Comparison of ENCODE assay signal across 1 cellular context in the genomic region with DNA sequence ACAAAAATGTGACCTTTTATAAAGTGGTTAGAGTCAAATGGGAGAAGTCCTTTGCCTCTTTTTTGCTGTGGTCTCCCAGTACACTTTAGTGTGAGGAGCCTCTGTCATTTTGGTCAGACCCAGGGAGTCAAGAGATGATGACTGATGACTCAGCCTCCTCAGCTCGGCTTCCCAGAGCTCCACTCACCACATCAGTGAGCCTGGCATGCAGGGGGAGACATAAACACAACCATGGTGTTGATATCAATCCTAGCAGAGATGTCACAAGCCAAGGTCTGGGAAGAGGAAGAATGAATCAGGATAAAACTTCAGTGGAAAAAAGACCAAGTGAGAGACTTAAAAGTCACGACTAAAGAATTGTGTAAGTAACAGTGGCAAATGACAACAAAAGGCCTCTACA.
TF ChIP-seq lines count a peak whose summit lies in the region.

No MANE protein-coding gene starts in this region.

TF ChIP-seq in HEK293, 187 proteins besides CTCF, POLR2A, EP300 and RAD21 (continued from another document and continues in another):
- TF ChIP-seq, protein P1, sequence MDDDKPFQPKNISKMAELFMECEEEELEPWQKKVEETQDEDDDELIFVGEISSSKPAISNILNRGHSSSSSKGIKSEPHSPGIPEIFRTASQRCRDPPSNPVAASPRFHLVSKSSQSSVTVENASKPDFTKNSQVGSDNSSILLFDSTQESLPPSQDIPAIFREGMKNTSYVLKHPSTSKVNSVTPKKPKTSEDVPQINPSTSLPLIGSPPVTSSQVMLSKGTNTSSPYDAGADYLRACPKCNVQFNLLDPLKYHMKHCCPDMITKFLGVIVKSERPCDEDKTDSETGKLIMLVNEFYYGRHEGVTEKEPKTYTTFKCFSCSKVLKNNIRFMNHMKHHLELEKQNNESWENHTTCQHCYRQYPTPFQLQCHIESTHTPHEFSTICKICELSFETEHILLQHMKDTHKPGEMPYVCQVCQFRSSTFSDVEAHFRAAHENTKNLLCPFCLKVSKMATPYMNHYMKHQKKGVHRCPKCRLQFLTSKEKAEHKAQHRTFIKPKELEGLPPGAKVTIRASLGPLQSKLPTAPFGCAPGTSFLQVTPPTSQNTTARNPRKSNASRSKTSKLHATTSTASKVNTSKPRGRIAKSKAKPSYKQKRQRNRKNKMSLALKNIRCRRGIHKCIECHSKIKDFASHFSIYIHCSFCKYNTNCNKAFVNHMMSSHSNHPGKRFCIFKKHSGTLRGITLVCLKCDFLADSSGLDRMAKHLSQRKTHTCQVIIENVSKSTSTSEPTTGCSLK (tag by site-specific recombination; IDR thresholded peaks at IDR 0.05) = no peak
- no peak for TF ChIP-seq ZNF544 (tag by site-specific recombination; IDR thresholded peaks at IDR 0.05)
- TF ChIP-seq, protein P2, sequence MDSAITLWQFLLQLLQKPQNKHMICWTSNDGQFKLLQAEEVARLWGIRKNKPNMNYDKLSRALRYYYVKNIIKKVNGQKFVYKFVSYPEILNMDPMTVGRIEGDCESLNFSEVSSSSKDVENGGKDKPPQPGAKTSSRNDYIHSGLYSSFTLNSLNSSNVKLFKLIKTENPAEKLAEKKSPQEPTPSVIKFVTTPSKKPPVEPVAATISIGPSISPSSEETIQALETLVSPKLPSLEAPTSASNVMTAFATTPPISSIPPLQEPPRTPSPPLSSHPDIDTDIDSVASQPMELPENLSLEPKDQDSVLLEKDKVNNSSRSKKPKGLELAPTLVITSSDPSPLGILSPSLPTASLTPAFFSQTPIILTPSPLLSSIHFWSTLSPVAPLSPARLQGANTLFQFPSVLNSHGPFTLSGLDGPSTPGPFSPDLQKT (IDR thresholded peaks at IDR 0.05; ENCODE audit: borderline replicate concordance, low read depth, low read length) = no peak
- TF ChIP-seq GLIS1 (tag by site-specific recombination; IDR thresholded peaks at IDR 0.05) = peak; percentile 39; the same call in 1 of the 2 replicates
- no peak for TF ChIP-seq SCRT1 (tag by site-specific recombination; IDR thresholded peaks at IDR 0.05; ENCODE audit: borderline replicate concordance)
- TF ChIP-seq ZNF133 (tag by site-specific recombination; IDR thresholded peaks at IDR 0.05) = no peak
- TF ChIP-seq ZBTB17 (tag by site-specific recombination; IDR thresholded peaks at IDR 0.05) = peak; percentile 74
- no peak for TF ChIP-seq SP3 (tag by site-specific recombination; IDR thresholded peaks at IDR 0.05)
- TF ChIP-seq ZNF302 (tag by site-specific recombination; IDR thresholded peaks at IDR 0.05; ENCODE audit: low read depth) = no peak
- TF ChIP-seq ZNF423 (tag by site-specific recombination; IDR thresholded peaks at IDR 0.05) = no peak
- TF ChIP-seq FEZF1 (tag by site-specific recombination; IDR thresholded peaks at IDR 0.05) = no peak
- TF ChIP-seq, protein P3, sequence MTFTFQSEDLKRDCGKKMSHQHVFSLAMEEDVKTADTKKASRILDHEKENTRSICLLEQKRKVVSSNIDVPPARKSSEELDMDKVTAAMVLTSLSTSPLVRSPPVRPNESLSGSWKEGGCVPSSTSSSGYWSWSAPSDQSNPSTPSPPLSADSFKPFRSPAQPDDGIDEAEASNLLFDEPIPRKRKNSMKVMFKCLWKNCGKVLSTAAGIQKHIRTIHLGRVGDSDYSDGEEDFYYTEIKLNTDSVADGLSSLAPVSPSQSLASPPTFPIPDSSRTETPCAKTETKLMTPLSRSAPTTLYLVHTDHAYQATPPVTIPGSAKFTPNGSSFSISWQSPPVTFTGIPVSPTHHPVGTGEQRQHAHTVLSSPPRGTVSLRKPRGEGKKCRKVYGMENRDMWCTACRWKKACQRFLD (tag by site-specific recombination; IDR thresholded peaks at IDR 0.05) = no peak
- no peak for TF ChIP-seq ZNF791 (tag by site-specific recombination; IDR thresholded peaks at IDR 0.05)
- TF ChIP-seq ZNF747 (tag by site-specific recombination; IDR thresholded peaks at IDR 0.05) = no peak
- TF ChIP-seq ZNF138 (tag by site-specific recombination; IDR thresholded peaks at IDR 0.05; ENCODE audit: borderline replicate concordance) = no peak
- no peak for TF ChIP-seq ZNF132 (tag by site-specific recombination; IDR thresholded peaks at IDR 0.05; ENCODE audit: borderline replicate concordance)
- TF ChIP-seq, protein P4, sequence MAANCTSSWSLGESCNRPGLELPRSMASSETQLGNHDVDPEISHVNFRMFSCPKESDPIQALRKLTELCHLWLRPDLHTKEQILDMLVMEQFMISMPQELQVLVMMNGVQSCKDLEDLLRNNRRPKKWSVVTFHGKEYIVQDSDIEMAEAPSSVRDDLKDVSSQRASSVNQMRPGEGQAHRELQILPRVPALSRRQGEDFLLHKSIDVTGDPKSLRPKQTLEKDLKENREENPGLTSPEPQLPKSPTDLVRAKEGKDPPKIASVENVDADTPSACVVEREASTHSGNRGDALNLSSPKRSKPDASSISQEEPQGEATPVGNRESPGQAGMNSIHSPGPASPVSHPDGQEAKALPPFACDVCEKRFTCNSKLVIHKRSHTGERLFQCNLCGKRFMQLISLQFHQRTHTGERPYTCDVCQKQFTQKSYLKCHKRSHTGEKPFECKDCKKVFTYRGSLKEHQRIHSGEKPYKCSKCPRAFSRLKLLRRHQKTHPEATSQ (tag by site-specific recombination; IDR thresholded peaks at IDR 0.05) = no peak
- TF ChIP-seq, protein P5, sequence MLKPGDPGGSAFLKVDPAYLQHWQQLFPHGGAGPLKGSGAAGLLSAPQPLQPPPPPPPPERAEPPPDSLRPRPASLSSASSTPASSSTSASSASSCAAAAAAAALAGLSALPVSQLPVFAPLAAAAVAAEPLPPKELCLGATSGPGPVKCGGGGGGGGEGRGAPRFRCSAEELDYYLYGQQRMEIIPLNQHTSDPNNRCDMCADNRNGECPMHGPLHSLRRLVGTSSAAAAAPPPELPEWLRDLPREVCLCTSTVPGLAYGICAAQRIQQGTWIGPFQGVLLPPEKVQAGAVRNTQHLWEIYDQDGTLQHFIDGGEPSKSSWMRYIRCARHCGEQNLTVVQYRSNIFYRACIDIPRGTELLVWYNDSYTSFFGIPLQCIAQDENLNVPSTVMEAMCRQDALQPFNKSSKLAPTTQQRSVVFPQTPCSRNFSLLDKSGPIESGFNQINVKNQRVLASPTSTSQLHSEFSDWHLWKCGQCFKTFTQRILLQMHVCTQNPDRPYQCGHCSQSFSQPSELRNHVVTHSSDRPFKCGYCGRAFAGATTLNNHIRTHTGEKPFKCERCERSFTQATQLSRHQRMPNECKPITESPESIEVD (tag by site-specific recombination; IDR thresholded peaks at IDR 0.05) = no peak
- TF ChIP-seq ZNF19 (tag by site-specific recombination; IDR thresholded peaks at IDR 0.05; ENCODE audit: low read depth) = no peak
- TF ChIP-seq ZNF561 (tag by site-specific recombination; IDR thresholded peaks at IDR 0.05; ENCODE audit: borderline replicate concordance) = 0 out of 2 replicates have a peak, but pooled peaks have one; percentile 30
- TF ChIP-seq, protein P6, sequence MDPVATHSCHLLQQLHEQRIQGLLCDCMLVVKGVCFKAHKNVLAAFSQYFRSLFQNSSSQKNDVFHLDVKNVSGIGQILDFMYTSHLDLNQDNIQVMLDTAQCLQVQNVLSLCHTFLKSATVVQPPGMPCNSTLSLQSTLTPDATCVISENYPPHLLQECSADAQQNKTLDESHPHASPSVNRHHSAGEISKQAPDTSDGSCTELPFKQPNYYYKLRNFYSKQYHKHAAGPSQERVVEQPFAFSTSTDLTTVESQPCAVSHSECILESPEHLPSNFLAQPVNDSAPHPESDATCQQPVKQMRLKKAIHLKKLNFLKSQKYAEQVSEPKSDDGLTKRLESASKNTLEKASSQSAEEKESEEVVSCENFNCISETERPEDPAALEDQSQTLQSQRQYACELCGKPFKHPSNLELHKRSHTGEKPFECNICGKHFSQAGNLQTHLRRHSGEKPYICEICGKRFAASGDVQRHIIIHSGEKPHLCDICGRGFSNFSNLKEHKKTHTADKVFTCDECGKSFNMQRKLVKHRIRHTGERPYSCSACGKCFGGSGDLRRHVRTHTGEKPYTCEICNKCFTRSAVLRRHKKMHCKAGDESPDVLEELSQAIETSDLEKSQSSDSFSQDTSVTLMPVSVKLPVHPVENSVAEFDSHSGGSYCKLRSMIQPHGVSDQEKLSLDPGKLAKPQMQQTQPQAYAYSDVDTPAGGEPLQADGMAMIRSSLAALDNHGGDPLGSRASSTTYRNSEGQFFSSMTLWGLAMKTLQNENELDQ (tag by site-specific recombination; IDR thresholded peaks at IDR 0.05; ENCODE audit: low read depth) = no peak
- TF ChIP-seq ZBTB7A (tag by site-specific recombination; IDR thresholded peaks at IDR 0.05; ENCODE audit: low read depth) = no peak
- no peak for TF ChIP-seq ZNF2 (tag by site-specific recombination; IDR thresholded peaks at IDR 0.05)
- no peak for TF ChIP-seq IKZF3 (tag by site-specific recombination; IDR thresholded peaks at IDR 0.05)
- TF ChIP-seq, protein P7, sequence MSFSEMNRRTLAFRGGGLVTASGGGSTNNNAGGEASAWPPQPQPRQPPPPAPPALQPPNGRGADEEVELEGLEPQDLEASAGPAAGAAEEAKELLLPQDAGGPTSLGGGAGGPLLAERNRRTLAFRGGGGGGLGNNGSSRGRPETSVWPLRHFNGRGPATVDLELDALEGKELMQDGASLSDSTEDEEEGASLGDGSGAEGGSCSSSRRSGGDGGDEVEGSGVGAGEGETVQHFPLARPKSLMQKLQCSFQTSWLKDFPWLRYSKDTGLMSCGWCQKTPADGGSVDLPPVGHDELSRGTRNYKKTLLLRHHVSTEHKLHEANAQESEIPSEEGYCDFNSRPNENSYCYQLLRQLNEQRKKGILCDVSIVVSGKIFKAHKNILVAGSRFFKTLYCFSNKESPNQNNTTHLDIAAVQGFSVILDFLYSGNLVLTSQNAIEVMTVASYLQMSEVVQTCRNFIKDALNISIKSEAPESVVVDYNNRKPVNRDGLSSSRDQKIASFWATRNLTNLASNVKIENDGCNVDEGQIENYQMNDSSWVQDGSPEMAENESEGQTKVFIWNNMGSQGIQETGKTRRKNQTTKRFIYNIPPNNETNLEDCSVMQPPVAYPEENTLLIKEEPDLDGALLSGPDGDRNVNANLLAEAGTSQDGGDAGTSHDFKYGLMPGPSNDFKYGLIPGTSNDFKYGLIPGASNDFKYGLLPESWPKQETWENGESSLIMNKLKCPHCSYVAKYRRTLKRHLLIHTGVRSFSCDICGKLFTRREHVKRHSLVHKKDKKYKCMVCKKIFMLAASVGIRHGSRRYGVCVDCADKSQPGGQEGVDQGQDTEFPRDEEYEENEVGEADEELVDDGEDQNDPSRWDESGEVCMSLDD (tag by site-specific recombination; IDR thresholded peaks at IDR 0.05) = no peak
- TF ChIP-seq, protein P8, sequence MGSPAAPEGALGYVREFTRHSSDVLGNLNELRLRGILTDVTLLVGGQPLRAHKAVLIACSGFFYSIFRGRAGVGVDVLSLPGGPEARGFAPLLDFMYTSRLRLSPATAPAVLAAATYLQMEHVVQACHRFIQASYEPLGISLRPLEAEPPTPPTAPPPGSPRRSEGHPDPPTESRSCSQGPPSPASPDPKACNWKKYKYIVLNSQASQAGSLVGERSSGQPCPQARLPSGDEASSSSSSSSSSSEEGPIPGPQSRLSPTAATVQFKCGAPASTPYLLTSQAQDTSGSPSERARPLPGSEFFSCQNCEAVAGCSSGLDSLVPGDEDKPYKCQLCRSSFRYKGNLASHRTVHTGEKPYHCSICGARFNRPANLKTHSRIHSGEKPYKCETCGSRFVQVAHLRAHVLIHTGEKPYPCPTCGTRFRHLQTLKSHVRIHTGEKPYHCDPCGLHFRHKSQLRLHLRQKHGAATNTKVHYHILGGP (tag by site-specific recombination; IDR thresholded peaks at IDR 0.05) = no peak
- no peak for TF ChIP-seq ZNF266 (tag by site-specific recombination; IDR thresholded peaks at IDR 0.05; ENCODE audit: low read depth)
- TF ChIP-seq ZNF221 (tag by site-specific recombination; IDR thresholded peaks at IDR 0.05; ENCODE audit: borderline replicate concordance) = no peak
- TF ChIP-seq ZNF10 (tag by site-specific recombination; IDR thresholded peaks at IDR 0.05) = no peak
- no peak for TF ChIP-seq ZNF830 (tag by site-specific recombination; IDR thresholded peaks at IDR 0.05; ENCODE audit: low read depth)
- TF ChIP-seq KLF9 (tag by site-specific recombination; IDR thresholded peaks at IDR 0.05; ENCODE audit: low read depth) = no peak
- TF ChIP-seq, protein P9, sequence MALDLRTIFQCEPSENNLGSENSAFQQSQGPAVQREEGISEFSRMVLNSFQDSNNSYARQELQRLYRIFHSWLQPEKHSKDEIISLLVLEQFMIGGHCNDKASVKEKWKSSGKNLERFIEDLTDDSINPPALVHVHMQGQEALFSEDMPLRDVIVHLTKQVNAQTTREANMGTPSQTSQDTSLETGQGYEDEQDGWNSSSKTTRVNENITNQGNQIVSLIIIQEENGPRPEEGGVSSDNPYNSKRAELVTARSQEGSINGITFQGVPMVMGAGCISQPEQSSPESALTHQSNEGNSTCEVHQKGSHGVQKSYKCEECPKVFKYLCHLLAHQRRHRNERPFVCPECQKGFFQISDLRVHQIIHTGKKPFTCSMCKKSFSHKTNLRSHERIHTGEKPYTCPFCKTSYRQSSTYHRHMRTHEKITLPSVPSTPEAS (tag by site-specific recombination; IDR thresholded peaks at IDR 0.05) = no peak
- no peak for TF ChIP-seq ZNF677 (tag by site-specific recombination; IDR thresholded peaks at IDR 0.05)
- no peak for TF ChIP-seq ZFP69B (tag by site-specific recombination; IDR thresholded peaks at IDR 0.05)
- no peak for TF ChIP-seq ZNF654 (tag by site-specific recombination; IDR thresholded peaks at IDR 0.05; ENCODE audit: low read depth)
- TF ChIP-seq ZBTB21 (tag by site-specific recombination; IDR thresholded peaks at IDR 0.05) = no peak
- TF ChIP-seq ZEB2 (tag by site-specific recombination; IDR thresholded peaks at IDR 0.05) = 0 out of 2 replicates have a peak, but pooled peaks have one; percentile 20
- TF ChIP-seq ZNF324 (tag by site-specific recombination; IDR thresholded peaks at IDR 0.05) = no peak
- no peak for TF ChIP-seq ZNF202 (tag by site-specific recombination; IDR thresholded peaks at IDR 0.05; ENCODE audit: borderline replicate concordance)
- TF ChIP-seq ZNF670 (tag by site-specific recombination; IDR thresholded peaks at IDR 0.05; ENCODE audit: low read depth) = no peak
- TF ChIP-seq ZBTB8A (tag by site-specific recombination; IDR thresholded peaks at IDR 0.05) = no peak
- no peak for TF ChIP-seq ZNF626 (tag by site-specific recombination; IDR thresholded peaks at IDR 0.05)
- no peak for TF ChIP-seq ZNF223 (tag by site-specific recombination; IDR thresholded peaks at IDR 0.05)
- TF ChIP-seq GLI2 (tag by site-specific recombination; IDR thresholded peaks at IDR 0.05; ENCODE audit: borderline replicate concordance, low read depth) = no peak
- TF ChIP-seq OSR2 (tag by site-specific recombination; IDR thresholded peaks at IDR 0.05) = no peak
- TF ChIP-seq, protein P10, sequence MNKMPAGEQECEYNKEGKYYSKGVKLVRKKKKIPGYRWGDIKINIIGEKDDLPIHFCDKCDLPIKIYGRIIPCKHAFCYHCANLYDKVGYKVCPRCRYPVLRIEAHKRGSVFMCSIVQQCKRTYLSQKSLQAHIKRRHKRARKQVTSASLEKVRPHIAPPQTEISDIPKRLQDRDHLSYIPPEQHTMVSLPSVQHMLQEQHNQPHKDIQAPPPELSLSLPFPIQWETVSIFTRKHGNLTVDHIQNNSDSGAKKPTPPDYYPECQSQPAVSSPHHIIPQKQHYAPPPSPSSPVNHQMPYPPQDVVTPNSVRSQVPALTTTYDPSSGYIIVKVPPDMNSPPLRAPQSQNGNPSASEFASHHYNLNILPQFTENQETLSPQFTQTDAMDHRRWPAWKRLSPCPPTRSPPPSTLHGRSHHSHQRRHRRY (tag by site-specific recombination; IDR thresholded peaks at IDR 0.05) = no peak
- no peak for TF ChIP-seq ZNF214 (tag by site-specific recombination; IDR thresholded peaks at IDR 0.05; ENCODE audit: borderline replicate concordance)
- no peak for TF ChIP-seq ZNF658 (tag by site-specific recombination; IDR thresholded peaks at IDR 0.05)
- no peak for TF ChIP-seq SP7 (tag by site-specific recombination; IDR thresholded peaks at IDR 0.05)
